8 cellular contexts compared by ENCODE assay signal in the genomic region with DNA sequence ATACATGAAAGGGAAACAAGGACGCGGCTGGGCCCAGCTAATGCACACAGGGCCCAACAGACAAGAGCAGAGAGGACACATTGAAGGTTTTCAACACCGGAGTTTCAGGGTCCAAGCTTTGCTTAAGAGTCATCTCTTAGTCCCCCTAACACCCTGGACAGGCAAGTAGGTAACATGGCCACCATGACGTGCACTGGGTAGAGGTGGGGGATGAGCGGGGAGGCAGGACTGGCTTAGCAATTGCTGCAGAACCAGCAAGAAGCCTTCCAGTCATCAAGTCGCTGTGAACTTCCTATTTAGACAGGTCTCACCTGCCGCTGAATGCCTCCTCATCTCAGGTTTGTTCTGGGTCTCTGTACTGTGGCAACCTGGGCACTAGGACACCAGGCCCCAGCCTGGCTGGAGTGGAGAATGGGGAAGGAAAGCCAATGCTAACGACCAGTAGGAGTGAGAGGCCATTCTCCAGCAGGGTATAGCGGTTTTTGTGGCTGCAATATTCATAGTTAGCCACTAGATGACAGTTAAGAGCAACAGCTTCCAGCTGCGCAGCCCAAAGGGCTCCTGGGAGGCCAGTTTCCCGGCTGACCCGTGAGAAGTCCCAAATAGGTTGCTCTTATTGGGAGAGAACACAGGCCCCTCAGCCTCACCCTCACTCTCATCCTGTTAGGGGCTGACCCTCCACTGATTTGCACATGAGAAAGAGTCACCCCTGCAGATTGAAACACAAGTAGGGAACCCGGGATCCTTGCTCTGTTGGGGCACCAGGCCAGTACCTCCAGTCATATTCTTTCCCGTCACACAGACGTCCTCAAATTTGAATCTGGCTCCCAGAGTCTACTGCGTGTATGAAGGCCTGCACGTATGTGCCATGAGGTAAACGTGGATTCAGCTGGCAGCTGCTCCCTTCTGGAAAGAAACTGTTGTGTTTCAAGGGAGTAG. TPM values are rescaled to one million over a fixed set of nuclear protein-coding genes. Genes with fewer than 3 reads are reported as not detected.
A peak's percentile ranks its signal among the peaks of the same experiment; 100 is the strongest.
DNase-seq lines count a peak whose midpoint lies in the region; ATAC-seq, FAIRE-seq and TF ChIP-seq lines count a peak whose summit lies in the region.

No MANE protein-coding gene starts in this region.

- H3K4me1 ChIP-seq in mucosa of descending colon (ENCODE audit: low read depth) (peaks cover 11% of the 10 kb centered on the region), uterus (no peaks in the 10 kb centered on the region)

- no peak overlapping the region for H3K27ac ChIP-seq in WERI-Rb-1
- H3K27ac ChIP-seq in epithelial cell of prostate, result peak overlapping the region; percentile 66
- H3K27ac ChIP-seq in uterus, result no peak overlapping the region

- no peak for TF ChIP-seq POLR2A in GM12892 (IDR thresholded peaks at IDR 0.05; ENCODE audit: low read depth, low read length)
- TF ChIP-seq POLR2A in uterus (IDR thresholded peaks at IDR 0.05), result no peak

- H3K9me3 ChIP-seq in WERI-Rb-1 (ENCODE audit: severe bottlenecking) (no peaks in the 10 kb centered on the region), mucosa of descending colon (no peaks in the 10 kb centered on the region), uterus (no peaks in the 10 kb centered on the region)

- H3K4me3 ChIP-seq in WERI-Rb-1 (ENCODE audit: low read depth, low read length), result no peak overlapping the region
- no peak overlapping the region for H3K4me3 ChIP-seq in mucosa of descending colon
- H3K4me3 ChIP-seq in uterus, result no peak overlapping the region

- DNase-seq in Ammon's horn (ENCODE audit: low spot score) (peak; percentile 56), GM12892 (ENCODE audit: insufficient read length) (peak; percentile 24), NCI-H1930 (lab: John Stamatoyannopoulos, UW) (peak; percentile 5 to 14), WERI-Rb-1 (peak; percentile 57), epithelial cell of prostate (ENCODE audit: low read depth, low spot score) (no peak), mucosa of descending colon (peak; percentile 55 to 65 (median 56)), uterus (peak in 1 of 2 donors; percentile 44)

- peak; percentile 68 for FAIRE-seq in GM12892 (lab: Jason Lieb, UNC)

- intact Hi-C loops in mucosa of descending colon (cut with DNase I, micrococcal nuclease), result loop anchor here (10.0 kb wide), 2 partner anchors 255 to 265 kb away; no protein-coding TSS in a partner anchor
- intact Hi-C loops in uterus (cut with DNase I; ENCODE audit: low total_unique reads), result no loop called here

- no peaks in the 10 kb centered on the region for H3K36me3 ChIP-seq in WERI-Rb-1
- H3K36me3 ChIP-seq in mucosa of descending colon (ENCODE audit: low read depth), result no peaks in the 10 kb centered on the region
- no peaks in the 10 kb centered on the region for H3K36me3 ChIP-seq in uterus

- H3K27me3 ChIP-seq in WERI-Rb-1 (ENCODE audit: insufficient read depth, low read depth, severe bottlenecking) (peaks cover 58% of the 10 kb centered on the region), uterus (no peaks in the 10 kb centered on the region)

- TF ChIP-seq CTCF in WERI-Rb-1 (IDR thresholded peaks at IDR 0.05; ENCODE audit: low read depth, low read length) (peak; percentile 96), mucosa of descending colon (IDR thresholded peaks at IDR 0.05) (peak; percentile 67), uterus (IDR thresholded peaks at IDR 0.05) (peak; percentile 59 to 74 (median 72))

- peak; percentile 85 for ATAC-seq in HG02642 (IDR thresholded peaks at IDR 0.05; ENCODE audit: poor library complexity, unreplicated experiment)
- ATAC-seq in mucosa of descending colon, result peak; percentile 88

RNA-seq across cellular contexts. Expression of gene PIGC, which starts 6.0 kb away (rescaled TPM):
- 15.9 TPM for polyA plus RNA-seq in GM12892 (2012; ENCODE audit: missing spikeins)
- total RNA-seq in mucosa of descending colon (10 to 100 TPM; 25.6 to 27.7 (median 26.3) TPM), uterus (10 to 100 TPM in 3 of 4 donors, 1 to 10 TPM in 1; 8.2 to 83.3 (median 31.3) TPM)

RNA-seq across cellular contexts. Expression of gene C1orf105, which starts 29.4 kb away (rescaled TPM):
- polyA plus RNA-seq in GM12892 (2012; ENCODE audit: missing spikeins), result not detected
- total RNA-seq in mucosa of descending colon (not detected), uterus (not detected)
